In genomic region chr12:13563743-13564125, GRCh38 we compare ENCODE assay signal across 1 cellular context.
TF ChIP-seq lines count a peak whose summit lies in the region.

No MANE protein-coding gene starts in this region.

TF ChIP-seq in IMR-90, 13 proteins besides CTCF, POLR2A, EP300 and RAD21 (continued from another document):
- TF ChIP-seq ELK1 (IDR thresholded peaks at IDR 0.05; ENCODE audit: borderline replicate concordance, low read depth, low read length) = no peak
- TF ChIP-seq FOS (IDR thresholded peaks at IDR 0.05; ENCODE audit: low read depth, low read length) = no peak
- TF ChIP-seq CHD1 (IDR thresholded peaks at IDR 0.05; ENCODE audit: low read depth, low read length) = no peak
- no peak for TF ChIP-seq SMC3 (IDR thresholded peaks at IDR 0.05; ENCODE audit: low read depth, low read length)
- TF ChIP-seq NFE2L2 (IDR thresholded peaks at IDR 0.05; ENCODE audit: low read depth, low read length) = no peak
- no peak for TF ChIP-seq CEBPB (IDR thresholded peaks at IDR 0.05; ENCODE audit: low read depth, low read length)
- no peak for TF ChIP-seq RCOR1 (IDR thresholded peaks at IDR 0.05; ENCODE audit: insufficient replicate concordance, low read length)
